8 cellular contexts compared by ENCODE assay signal in genomic region chr2:63590621-63591408, GRCh38. TPM values are rescaled to one million over a fixed set of nuclear protein-coding genes. Genes with fewer than 3 reads are reported as not detected.
DNase-seq lines count a peak whose midpoint lies in the region; ATAC-seq, FAIRE-seq and TF ChIP-seq lines count a peak whose summit lies in the region.

No MANE protein-coding gene starts in this region.

- peaks cover 0 to 6% of the 10 kb centered on the region in 2 experiments for H4K20me1 ChIP-seq in H1 (replicated peaks in 1 of 2; ENCODE audit: control insufficient read depth in 1 of 2, insufficient read depth in 2 of 2, low read length in 2 of 2)

- no peak overlapping the region for H2AFZ ChIP-seq in H1 (ENCODE audit: low read length)

- peaks cover 4% of the 10 kb centered on the region; the same call in 1 of the 2 replicates for H3K79me1 ChIP-seq in H1 (ENCODE audit: low read depth, low read length)

- H2AK5ac ChIP-seq in H1 (ENCODE audit: low read depth, low read length) = no peak overlapping the region

- no peak overlapping the region for H2BK12ac ChIP-seq in H1 (ENCODE audit: low read depth, low read length)

- no peak overlapping the region for H2BK20ac ChIP-seq in H1 (ENCODE audit: low read length)

- H2BK15ac ChIP-seq in H1 (ENCODE audit: low read length) = no peak overlapping the region

- no peak for TF ChIP-seq EP300 in H1 (IDR thresholded peaks at IDR 0.05; ENCODE audit: borderline replicate concordance in 1 of 2, low read depth in 2 of 2, low read length in 2 of 2)

- H3K56ac ChIP-seq in H1 (replicated peaks; ENCODE audit: insufficient read length, low read depth, low read length) = no peak overlapping the region

- H3K23me2 ChIP-seq in H1 (ENCODE audit: low read depth, low read length) = peaks cover 3% of the 10 kb centered on the region

- H4K8ac ChIP-seq in H1 (ENCODE audit: extremely low read depth, insufficient read depth, low read length) = no peak overlapping the region

- CTCF ChIA-PET in H1 (lab: Charles Lee; ENCODE audit: partially characterized antibody) = interaction anchor here (0.6 to 1.7 kb wide), 4 partner anchors 12 to 109 kb away, joined by 3 to 4 read pairs (median 3); no protein-coding TSS in a partner anchor

- no peak for TF ChIP-seq CTCF in H1 (IDR thresholded peaks at IDR 0.05; ENCODE audit: control extremely low read depth in 1 of 3, insufficient read depth in 1 of 3, low read depth in 1 of 3, low read length in 3 of 3)
- no peak for TF ChIP-seq CTCF in prostate gland (IDR thresholded peaks at IDR 0.05)

- peak overlapping the region in 2 of 4 experiments; percentile 7 to 87; a peak in 4 of 8 replicates for H3K4me3 ChIP-seq in H1 (ENCODE audit: extremely low read depth in 1 of 4, insufficient read depth in 2 of 4, low read depth in 3 of 4, low read length in 4 of 4)
- H3K4me3 ChIP-seq in prostate gland = no peak overlapping the region

- no peaks in the 10 kb centered on the region for H3K27me3 ChIP-seq in H1 (replicated peaks in 1 of 4; ENCODE audit: control insufficient read depth in 3 of 4, extremely low read depth in 1 of 4, insufficient read depth in 3 of 4, low read length in 3 of 4)
- H3K27me3 ChIP-seq in prostate gland (replicated peaks; ENCODE audit: insufficient read depth) = no peaks in the 10 kb centered on the region

- H3K27ac ChIP-seq in H1 (ENCODE audit: low read depth, low read length) (no peak overlapping the region; the same call in 1 of the 2 replicates), prostate gland (no peak overlapping the region)

- DNase-seq in SHP77 (lab: John Stamatoyannopoulos, UW) (peak; percentile 3 to 9), SHP77 treated with DMSO at 0.1 percent for 48 hours (lab: John Stamatoyannopoulos, UW) (no peak), NCI-H345 treated with DMSO at 0.1 percent for 48 hours (lab: John Stamatoyannopoulos, UW; ENCODE audit: unreplicated experiment) (peak; percentile 42), H1 (ENCODE audit: low read depth in 1 of 2, low spot score in 2 of 2) (no peak), prostate gland (ENCODE audit: low spot score) (peak; percentile 10), GM19238 (ENCODE audit: insufficient read length, low spot score) (no peak)

- H2BK120ac ChIP-seq in H1 (replicated peaks; ENCODE audit: low read depth, low read length) = no peak overlapping the region

- H4K91ac ChIP-seq in H1 (replicated peaks; ENCODE audit: insufficient read length, low read length) = no peak overlapping the region

- no peak overlapping the region for H2BK5ac ChIP-seq in H1 (ENCODE audit: low read depth, low read length)

- POLR2A ChIA-PET in H1 (lab: Charles Lee; ENCODE audit: partially characterized antibody) = interaction anchor here (1.4 to 5.1 kb wide), 5 partner anchors 10 to 255 kb away, joined by 3 to 45 read pairs (median 35); partner anchors contain the start of gene UGP2

- peaks cover 5 to 92% of the 10 kb centered on the region in 2 experiments; a peak in 3 of 4 replicates for H3K79me2 ChIP-seq in H1 (ENCODE audit: control insufficient read depth in 1 of 2, insufficient read depth in 2 of 2, low read length in 2 of 2)

- no peak overlapping the region for H3K4ac ChIP-seq in H1 (replicated peaks; ENCODE audit: insufficient read length, low read depth, low read length)

- no peak overlapping the region for H3K23ac ChIP-seq in H1 (ENCODE audit: insufficient read length)

- H3K9me3 ChIP-seq in H1 (ENCODE audit: insufficient read depth in 2 of 2, low read depth in 1 of 2, low read length in 1 of 2) = no peaks in the 10 kb centered on the region
- H3K9me3 ChIP-seq in prostate gland = no peaks in the 10 kb centered on the region

- peaks cover 2 to 8% (median 6%) of the 10 kb centered on the region in 4 experiments; a peak in 5 of 7 replicates for H3K4me1 ChIP-seq in H1 (replicated peaks in 1 of 4; ENCODE audit: control insufficient read depth in 3 of 4, insufficient read depth in 4 of 4, low read length in 3 of 4)
- H3K4me1 ChIP-seq in prostate gland (replicated peaks) = no peaks in the 10 kb centered on the region

- peak overlapping the region in 1 of 4 experiments; percentile 10; a peak in 1 of 7 replicates for H3K9ac ChIP-seq in H1 (replicated peaks in 1 of 4; ENCODE audit: extremely low read depth in 1 of 4, low read depth in 3 of 4, low read length in 3 of 4)

- H3K18ac ChIP-seq in H1 (ENCODE audit: extremely low read depth, low read length) = no peak overlapping the region

- WGBS in H1 (ENCODE audit: extremely low coverage in 1 of 2, insufficient coverage in 1 of 2, insufficient read length in 1 of 2, insufficient replicate concordance in 2 of 2, low coverage in 1 of 2, low lambda C conversion rate in 2 of 2, missing lambda C conversion rate in 1 of 2), 2 experiments = 82% methylated on average over 3 of the region's 3 CpGs; no CpG with 5 or more reads in 1 of the 2 experiments
- WGBS in prostate gland = 58% methylated on average over 3 of the region's 3 CpGs

- TF ChIP-seq RAD21 in H1 (IDR thresholded peaks at IDR 0.05 in 1 of 2, conservative IDR thresholded peaks at IDR 0.05 in 1 of 2; ENCODE audit: low read depth in 2 of 2, low read length in 2 of 2) = no peak

- no peak for ATAC-seq in esophagus mucosa
- no peak for ATAC-seq in GM18505 (IDR thresholded peaks at IDR 0.05; ENCODE audit: unreplicated experiment)

- H3K4me2 ChIP-seq in H1 (ENCODE audit: insufficient read depth in 1 of 2, low read depth in 2 of 2, low read length in 2 of 2) = peak overlapping the region; percentile 72 to 75

- H4K5ac ChIP-seq in H1 (ENCODE audit: insufficient read length, low read depth, low read length) = no peak overlapping the region

- FAIRE-seq in H1 (lab: Jason Lieb, UNC) = no peak

- intact Hi-C loops in prostate gland (cut with DNase I) = no loop called here

- no peak overlapping the region for H3K14ac ChIP-seq in H1 (ENCODE audit: insufficient read length)

- TF ChIP-seq POLR2A in H1 (IDR thresholded peaks at IDR 0.05; ENCODE audit: control extremely low read depth in 1 of 2, low read depth in 2 of 2, low read length in 2 of 2) = no peak
- no peak for TF ChIP-seq POLR2A in prostate gland (IDR thresholded peaks at IDR 0.05)
- TF ChIP-seq POLR2A in GM18505 (IDR thresholded peaks at IDR 0.05; ENCODE audit: borderline replicate concordance, extremely low read depth, insufficient read depth, insufficient read length) = no peak

- peaks cover 2 to 43% (median 11%) of the 10 kb centered on the region in 4 experiments; a peak in 6 of 8 replicates for H3K36me3 ChIP-seq in H1 (ENCODE audit: control insufficient read depth in 2 of 4, insufficient read depth in 4 of 4, low read length in 3 of 4)
- H3K36me3 ChIP-seq in prostate gland = no peaks in the 10 kb centered on the region

TF ChIP-seq in H1, 55 proteins besides CTCF, POLR2A, EP300 and RAD21:
- TF ChIP-seq RFX5 (IDR thresholded peaks at IDR 0.05; ENCODE audit: borderline replicate concordance, low read depth, low read length) (no peak), TCF12 (IDR thresholded peaks at IDR 0.05; ENCODE audit: low read depth, low read length) (no peak), CBX8 (IDR thresholded peaks at IDR 0.05; ENCODE audit: borderline replicate concordance, low read depth, low read length) (no peak), MAX (IDR thresholded peaks at IDR 0.05) (no peak), TAF1 (IDR thresholded peaks at IDR 0.05; ENCODE audit: low read depth, low read length) (no peak), SIN3A (conservative IDR thresholded peaks at IDR 0.05 in 1 of 2, IDR thresholded peaks at IDR 0.05 in 1 of 2; ENCODE audit: low read depth in 1 of 2, low read length in 2 of 2) (no peak), ATF3 (IDR thresholded peaks at IDR 0.05; ENCODE audit: insufficient read depth, low read depth, low read length) (no peak), EGR1 (IDR thresholded peaks at IDR 0.05; ENCODE audit: borderline replicate concordance, low read depth, low read length) (no peak)

RNA-seq across cellular contexts. Expression of gene MDH1, which starts 2.1 kb away (rescaled TPM):
- total RNA-seq in H1 (2021; fragmentation: NEBNext Ultra II Directional; extraction: Animal tissue kit (Norgen Biotek cat#: 25700)) = 335 and 353 TPM in 2 replicates
- 201 and 376 TPM in 2 replicates for polyA plus RNA-seq in H1 (2011; rRNA removed)
- polyA plus RNA-seq in H1 (2011; cell fraction: cytosol; rRNA removed) = 377 TPM
- polyA plus RNA-seq in H1 (2011; cell fraction: nucleus; rRNA removed) = 175 TPM
- polyA plus RNA-seq in H1 (2012, experiment 1 of 2) = 321 to 344 TPM (median 332 TPM) in 4 replicates
- polyA plus RNA-seq in H1 (2012, experiment 2 of 2) = 86.2 TPM
- polyA plus RNA-seq in H1 (2013, experiment 1 of 2) = 252 TPM
- 229 TPM for polyA plus RNA-seq in H1 (2013, experiment 2 of 2)
- polyA minus RNA-seq in H1 (2011; rRNA and poly(A)+ RNA removed) = 252 and 357 TPM in 2 replicates
- 89.6 TPM for polyA minus RNA-seq in H1 (2011; cell fraction: cytosol; rRNA and poly(A)+ RNA removed)
- polyA minus RNA-seq in H1 (2011; cell fraction: nucleus; rRNA and poly(A)+ RNA removed) = 147 TPM
- total RNA-seq in prostate gland (100 to 1,000 TPM; 120 to 160 TPM), esophagus mucosa (123 TPM)

RNA-seq across cellular contexts. Expression of gene WDPCP, which starts 2.5 kb away (rescaled TPM):
- 23.0 and 25.8 TPM in 2 replicates for total RNA-seq in H1 (2021; fragmentation: NEBNext Ultra II Directional; extraction: Animal tissue kit (Norgen Biotek cat#: 25700))
- polyA plus RNA-seq in H1 (2011; rRNA removed) = 7.3 and 9.3 TPM in 2 replicates
- polyA plus RNA-seq in H1 (2011; cell fraction: cytosol; rRNA removed) = 9.3 TPM
- polyA plus RNA-seq in H1 (2011; cell fraction: nucleus; rRNA removed) = 20.6 TPM
- 9.2 to 13.2 TPM (median 10.4 TPM) in 4 replicates for polyA plus RNA-seq in H1 (2012, experiment 1 of 2)
- 0.94 TPM for polyA plus RNA-seq in H1 (2012, experiment 2 of 2)
- polyA plus RNA-seq in H1 (2013, experiment 1 of 2) = 4.5 TPM
- 3.8 TPM for polyA plus RNA-seq in H1 (2013, experiment 2 of 2)
- polyA minus RNA-seq in H1 (2011; rRNA and poly(A)+ RNA removed) = 69.6 and 114 TPM in 2 replicates
- 24.2 TPM for polyA minus RNA-seq in H1 (2011; cell fraction: cytosol; rRNA and poly(A)+ RNA removed)
- 257 TPM for polyA minus RNA-seq in H1 (2011; cell fraction: nucleus; rRNA and poly(A)+ RNA removed)
- 10 to 100 TPM in 1 of 2 donors, 1 to 10 TPM in 1; 8.4 to 12.6 TPM for total RNA-seq in prostate gland
- 5.3 TPM for total RNA-seq in esophagus mucosa

Comparison
In these comparisons a context has a peak if more than half of its experiments do, and no peak if none do; other contexts are left out.
1. DNase-seq: peak in SHP77 (2 of 2), NCI-H345 treated with DMSO at 0.1 percent for 48 hours (single experiment) and prostate gland (single experiment); none in SHP77 treated with DMSO at 0.1 percent for 48 hours (single experiment), H1 (0 of 2) and GM19238 (single experiment).